1 cellular context compared by ENCODE assay signal in the genomic region with DNA sequence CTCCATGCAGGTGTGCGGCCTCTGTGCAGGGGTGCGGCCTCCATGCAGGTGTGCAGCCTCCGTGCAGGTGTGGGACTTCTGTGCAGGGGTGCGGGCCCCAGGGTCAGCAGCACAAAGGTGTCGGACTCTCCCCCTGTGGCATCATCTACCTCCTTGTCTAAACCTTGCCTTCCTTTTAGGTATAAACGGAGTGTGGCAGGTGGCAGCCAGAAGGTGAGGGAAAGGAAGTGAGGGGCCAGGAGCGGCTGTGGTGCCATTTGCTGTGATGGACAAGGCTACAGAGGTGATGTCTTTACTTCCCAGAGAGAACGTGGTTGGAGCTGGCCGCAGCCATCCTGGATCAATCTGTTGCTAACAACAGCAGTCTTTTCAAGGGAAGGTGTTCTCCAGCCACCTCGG.
TF ChIP-seq lines count a peak whose summit lies in the region.

No MANE protein-coding gene starts in this region.

TF ChIP-seq in GM23338, 12 proteins besides CTCF, POLR2A, EP300 and RAD21 (continued from another document):
- no peak for TF ChIP-seq ZNF462 (CRISPR knock-in tag; IDR thresholded peaks at IDR 0.05)
- TF ChIP-seq CREB1 (CRISPR knock-in tag; IDR thresholded peaks at IDR 0.05; ENCODE audit: low read depth), result no peak
- no peak for TF ChIP-seq JUNB (IDR thresholded peaks at IDR 0.05; ENCODE audit: unreplicated experiment)
- no peak for TF ChIP-seq EZH2 (IDR thresholded peaks at IDR 0.05; ENCODE audit: low read depth, unreplicated experiment)
- TF ChIP-seq STAT1 (IDR thresholded peaks at IDR 0.05; ENCODE audit: unreplicated experiment), result no peak
- TF ChIP-seq ZNF114 (CRISPR knock-in tag; IDR thresholded peaks at IDR 0.05), result no peak
- TF ChIP-seq ETS1 (IDR thresholded peaks at IDR 0.05), result no peak
- no peak for TF ChIP-seq POLR2AphosphoS5 (IDR thresholded peaks at IDR 0.05; ENCODE audit: low read depth)
